10 cellular contexts compared by ENCODE assay signal in genomic region chr7:116167177-116167576, GRCh38. TPM values are rescaled to one million over a fixed set of nuclear protein-coding genes. Genes with fewer than 3 reads are reported as not detected.
DNase-seq lines count a peak whose midpoint lies in the region; ATAC-seq and TF ChIP-seq lines count a peak whose summit lies in the region.
"Had no signal": no experiment of that assay in that cellular context is flagged by ENCODE, and none has a peak within 500 bp of the region (broad histone marks: within the 10 kb centered on the region; RNA-seq: fewer than 3 reads in every experiment).

No MANE protein-coding gene starts in this region.

- ATAC-seq in GM19328 (IDR thresholded peaks at IDR 0.05; ENCODE audit: unreplicated experiment), result no peak

- no peaks in the 10 kb centered on the region for H3K9me3 ChIP-seq in OCI-LY7 (ENCODE audit: low read length)
- H3K9me3 ChIP-seq: vagina had no signal

- H3K27ac ChIP-seq in C4-2B (no peak overlapping the region), OCI-LY7 (ENCODE audit: low read depth, low read length, poor library complexity, severe bottlenecking) (no peak overlapping the region)
- H3K27ac ChIP-seq: vagina had no signal

- no peaks in the 10 kb centered on the region for H3K4me1 ChIP-seq in OCI-LY7 (ENCODE audit: insufficient read depth, low read length, poor library complexity, severe bottlenecking)
- H3K4me1 ChIP-seq: vagina had no signal

- no peaks in the 10 kb centered on the region for H3K79me2 ChIP-seq in OCI-LY7 (ENCODE audit: insufficient read depth, low read depth, low read length)

- H3K9me2 ChIP-seq in OCI-LY7 (ENCODE audit: insufficient read depth, low read length), result no peaks in the 10 kb centered on the region

- CTCF ChIA-PET in OCI-LY7 (lab: Charles Lee; ENCODE audit: unreplicated experiment), result interaction anchor here (0.7 to 1.0 kb wide), 2 partner anchors 13 to 22 kb away, joined by 3 read pairs; no protein-coding TSS in a partner anchor

- POLR2A ChIA-PET in OCI-LY7 (lab: Charles Lee), result no interaction called here

- no peaks in the 10 kb centered on the region for H4K20me1 ChIP-seq in OCI-LY7 (ENCODE audit: insufficient read depth, low read length)

- intact Hi-C loops in OCI-LY7 (cut with micrococcal nuclease; ENCODE audit: unreplicated experiment), result no loop called here

- no peak overlapping the region for H3K4me2 ChIP-seq in OCI-LY7 (ENCODE audit: low read length)

- no TSS peak for BruUV-seq in OCI-LY7 (replicated peaks; lab: Mats Ljungman, UMichigan)

- H3K4me3 ChIP-seq in OCI-LY7 (ENCODE audit: low read depth, low read length, poor library complexity, severe bottlenecking) (no peak overlapping the region), epithelial cell of proximal tubule (ENCODE audit: low read depth, low read length) (no peak overlapping the region)
- H3K4me3 ChIP-seq: vagina had no signal

- 0 out of 2 replicates have a peak overlapping the region, but pooled peaks have one; percentile 25 for H2AFZ ChIP-seq in OCI-LY7 (ENCODE audit: low read length)

- H3K36me3 ChIP-seq in OCI-LY7 (ENCODE audit: insufficient read depth, low read length), result no peaks in the 10 kb centered on the region
- H3K36me3 ChIP-seq: vagina had no signal

- TF ChIP-seq CTCF in C4-2B (conservative IDR thresholded peaks at IDR 0.05), result peak; percentile 55
- TF ChIP-seq CTCF in GM12873 (IDR thresholded peaks at IDR 0.05; ENCODE audit: insufficient read depth, low read depth, low read length, missing control alignments), result peak; percentile 54
- TF ChIP-seq CTCF in OCI-LY7 (conservative IDR thresholded peaks at IDR 0.05; ENCODE audit: low read length), result peak; percentile 65
- peak; percentile 30 for TF ChIP-seq CTCF in epithelial cell of proximal tubule (conservative IDR thresholded peaks at IDR 0.05; ENCODE audit: low read depth, low read length)

- peak; percentile 10 for DNase-seq in OCI-LY7 (ENCODE audit: low spot score)
- no peak for DNase-seq in epithelial cell of proximal tubule (ENCODE audit: low read depth)
- DNase-seq in GM19240 (ENCODE audit: insufficient read length, low spot score), result no peak
- DNase-seq in GF-D8 (lab: John Stamatoyannopoulos, UW), result no peak
- DNase-seq in NCI-H2081 (lab: John Stamatoyannopoulos, UW), result no peak
- DNase-seq: NCI-H526 had no signal

RNA-seq across cellular contexts. Expression of gene TES, which starts 43.2 kb away (rescaled TPM):
- total RNA-seq in OCI-LY7 (2014; rRNA removed; shearing (Covaris generic)), result not detected in 2 replicates
- not detected in 2 replicates for total RNA-seq in OCI-LY7 (2022)
- 153 and 174 TPM in 2 replicates for total RNA-seq in epithelial cell of proximal tubule

Comparison
In these comparisons a context has a peak if more than half of its experiments do, and no peak if none do; other contexts are left out.
1. RNA of gene TES, which starts 43.2 kb away (total RNA-seq): 153 to 174 TPM in epithelial cell of proximal tubule; not detected in OCI-LY7; every median in the first group is over 100 times any median in the second.
2. Peak in every context shown above with its lines, with median percentiles within 50 percentile points of each other: CTCF ChIP-seq.